8 cellular contexts compared by ENCODE assay signal in genomic region chr1:230867903-230868735, GRCh38. TPM values are rescaled to one million over a fixed set of nuclear protein-coding genes. Genes with fewer than 3 reads are reported as not detected.
DNase-seq lines count a peak whose midpoint lies in the region; ATAC-seq and TF ChIP-seq lines count a peak whose summit lies in the region.

TSS of gene C1orf198 (minus strand) at chr1:230868521. CDS start at chr1:230868512, 9 bp downstream.

- peak; percentile 60 for DNase-seq in DMS153 treated with DMSO at 0.1 percent for 48 hours (lab: John Stamatoyannopoulos, UW; ENCODE audit: unreplicated experiment)
- DNase-seq in HuH-7.5 (ENCODE audit: low spot score): peak; percentile 84
- peak; percentile 67 for DNase-seq in T follicular helper cell (ENCODE audit: low read depth)
- DNase-seq in adrenal gland: peak; percentile 62 to 84 (median 74)
- no peak for DNase-seq in right atrium auricular region (ENCODE audit: low spot score)
- DNase-seq in renal cortical epithelial cell (ENCODE audit: low read depth): no peak
- DNase-seq in uterus: peak; percentile 63 to 78

- H3K4me1 ChIP-seq in adrenal gland (replicated peaks in 1 of 2) (peaks cover 5 to 11% of the 10 kb centered on the region in 2 donors), right atrium auricular region (peaks cover 0 to 55% of the 10 kb centered on the region in 2 donors), uterus (peaks cover 0 to 23% of the 10 kb centered on the region in 2 donors)

- H3K36me3 ChIP-seq in adrenal gland (replicated peaks in 1 of 2) (no peaks in the 10 kb centered on the region), right atrium auricular region (no peaks in the 10 kb centered on the region), uterus (no peaks in the 10 kb centered on the region)

- peak within 1 kb of the TSS in 4 of 5 donors; percentile 62 to 89 (median 78) for H3K27ac ChIP-seq in adrenal gland
- peak within 1 kb of the TSS; percentile 93 to 95 for H3K27ac ChIP-seq in right atrium auricular region
- peak within 1 kb of the TSS; percentile 83 to 85 for H3K27ac ChIP-seq in uterus

- intact Hi-C loops in adrenal gland (cut with DNase I) (no loop called here), uterus (cut with DNase I; ENCODE audit: low total_unique reads) (no loop called here)

- TF ChIP-seq CTCF in adrenal gland (IDR thresholded peaks at IDR 0.05) (no peak), right atrium auricular region (IDR thresholded peaks at IDR 0.05) (no peak), uterus (IDR thresholded peaks at IDR 0.05) (no peak)

- peak within 1 kb of the TSS; percentile 2 to 97 (median 63) for H3K4me3 ChIP-seq in adrenal gland
- H3K4me3 ChIP-seq in right atrium auricular region: peak within 1 kb of the TSS; percentile 93 to 96
- H3K4me3 ChIP-seq in uterus: peak within 1 kb of the TSS; percentile 46 to 79

- 0 to 5% (median 1%) methylated on average over 4 to 90 of the region's 96 CpGs for WGBS in adrenal gland, 4 donors

- TF ChIP-seq POLR2A in adrenal gland (IDR thresholded peaks at IDR 0.05): peak; percentile 27 to 36
- TF ChIP-seq POLR2A in uterus (IDR thresholded peaks at IDR 0.05): peak; percentile 54 to 77

- H3K9me3 ChIP-seq in adrenal gland (replicated peaks in 1 of 3) (no peaks in the 10 kb centered on the region), right atrium auricular region (no peaks in the 10 kb centered on the region), uterus (no peaks in the 10 kb centered on the region)

- ATAC-seq in GM21515 (IDR thresholded peaks at IDR 0.05; ENCODE audit: unreplicated experiment): peak; percentile 85

- H3K27me3 ChIP-seq in adrenal gland: no peaks in the 10 kb centered on the region
- no peaks in the 10 kb centered on the region for H3K27me3 ChIP-seq in right atrium auricular region
- no peaks in the 10 kb centered on the region for H3K27me3 ChIP-seq in uterus

RNA-seq across cellular contexts. Expression of gene C1orf198, which starts in this region (rescaled TPM):
- total RNA-seq in adrenal gland (10 to 100 TPM; 18.3 to 59.4 (median 41.4) TPM), right atrium auricular region (100 to 1,000 TPM in 1 of 2 donors, 10 to 100 TPM in 1; 86.1 to 115 TPM), renal cortical epithelial cell (22.1 and 24.5 TPM in 2 replicates), uterus (10 to 100 TPM; 41.0 to 80.0 (median 60.8) TPM)
- polyA plus RNA-seq in adrenal gland: 10 to 100 TPM; 15.2 to 22.8 (median 17.7) TPM

Comparison
In these comparisons a context has a peak if more than half of its experiments do, and no peak if none do; other contexts are left out.
1. DNase-seq: peak in DMS153 treated with DMSO at 0.1 percent for 48 hours (single experiment), HuH-7.5 (single experiment), T follicular helper cell (single experiment), adrenal gland (7 of 7) and uterus (2 of 2); none in right atrium auricular region (single experiment) and renal cortical epithelial cell (single experiment).
2. Peak in every context shown above with its lines, with median percentiles within 50 percentile points of each other: H3K27ac ChIP-seq and H3K4me3 ChIP-seq.